Comparison of ENCODE assay signal across 12 cellular contexts in the genomic region with DNA sequence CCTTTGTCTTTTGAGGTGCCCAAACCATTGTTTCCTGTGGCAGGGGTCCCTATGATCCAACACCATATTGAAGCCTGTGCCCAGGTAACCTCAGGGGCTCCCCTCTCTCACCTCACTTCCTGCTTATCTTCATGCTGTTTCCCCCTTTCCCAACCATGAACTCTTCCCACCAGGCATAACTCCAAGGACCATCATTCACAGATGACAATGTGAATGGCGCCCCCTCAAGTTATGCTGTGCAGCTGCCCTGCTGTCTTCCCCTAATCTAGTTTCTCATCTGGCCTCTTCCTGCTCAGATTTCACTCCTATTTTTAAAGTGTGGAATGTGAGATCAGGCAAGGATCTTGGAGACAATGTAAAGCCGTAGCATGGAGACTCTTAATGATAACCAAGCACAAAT. TPM values are rescaled to one million over a fixed set of nuclear protein-coding genes. Genes with fewer than 3 reads are reported as not detected.
DNase-seq lines count a peak whose midpoint lies in the region; ATAC-seq and TF ChIP-seq lines count a peak whose summit lies in the region.
"Had no signal": no experiment of that assay in that cellular context is flagged by ENCODE, and none has a peak within 500 bp of the region (broad histone marks: within the 10 kb centered on the region; RNA-seq: fewer than 3 reads in every experiment).

No MANE protein-coding gene starts in this region.

- H3K27me3 Mint-ChIP-seq in activated T-cell treated with anti-CD3 and anti-CD28 coated beads, Interleukin-2, amount 50 U/mL, for 24 hours, result peaks cover 35% of the 10 kb centered on the region
- H3K27me3 Mint-ChIP-seq in central memory CD8-positive, alpha-beta T cell, result peaks cover 35% of the 10 kb centered on the region
- peaks cover 30% of the 10 kb centered on the region for H3K27me3 Mint-ChIP-seq in progenitor cell of endocrine pancreas

- no peak for TF ChIP-seq POLR2A in NB4 (IDR thresholded peaks at IDR 0.05; ENCODE audit: extremely low read depth, insufficient read length)

- no peak for ATAC-seq in central memory CD8-positive, alpha-beta T cell (replicated peaks; ENCODE audit: extremely low read depth, poor library complexity, severe bottlenecking)
- ATAC-seq in GM19467 (IDR thresholded peaks at IDR 0.05; ENCODE audit: unreplicated experiment), result no peak
- ATAC-seq in esophagus mucosa, result no peak

- no peaks in the 10 kb centered on the region for H3K9me3 Mint-ChIP-seq in activated T-cell treated with anti-CD3 and anti-CD28 coated beads, Interleukin-2, amount 50 U/mL, for 24 hours
- no peaks in the 10 kb centered on the region for H3K9me3 Mint-ChIP-seq in central memory CD8-positive, alpha-beta T cell
- H3K9me3 Mint-ChIP-seq in progenitor cell of endocrine pancreas (ENCODE audit: low read depth), result no peaks in the 10 kb centered on the region

- no peak overlapping the region for H3K27ac Mint-ChIP-seq in activated T-cell treated with anti-CD3 and anti-CD28 coated beads, Interleukin-2, amount 50 U/mL, for 24 hours
- H3K27ac Mint-ChIP-seq in central memory CD8-positive, alpha-beta T cell (ENCODE audit: low read depth), result no peak overlapping the region
- H3K27ac Mint-ChIP-seq in progenitor cell of endocrine pancreas, result no peak overlapping the region

- peaks cover 42% of the 10 kb centered on the region for H3K4me1 Mint-ChIP-seq in activated T-cell treated with anti-CD3 and anti-CD28 coated beads, Interleukin-2, amount 50 U/mL, for 24 hours (ENCODE audit: low read depth)
- peaks cover 45% of the 10 kb centered on the region for H3K4me1 Mint-ChIP-seq in central memory CD8-positive, alpha-beta T cell
- peaks cover 16% of the 10 kb centered on the region for H3K4me1 Mint-ChIP-seq in progenitor cell of endocrine pancreas (ENCODE audit: low read depth)

- peak overlapping the region; percentile 84 for H3K4me3 Mint-ChIP-seq in activated T-cell treated with anti-CD3 and anti-CD28 coated beads, Interleukin-2, amount 50 U/mL, for 24 hours
- H3K4me3 Mint-ChIP-seq in central memory CD8-positive, alpha-beta T cell, result peak overlapping the region; percentile 97
- peak overlapping the region; percentile 83 for H3K4me3 Mint-ChIP-seq in progenitor cell of endocrine pancreas (ENCODE audit: low read depth)

- no peak overlapping the region for H3K4me3 ChIP-seq in NB4 (ENCODE audit: low read depth, low read length)

- H3K36me3 Mint-ChIP-seq in activated T-cell treated with anti-CD3 and anti-CD28 coated beads, Interleukin-2, amount 50 U/mL, for 24 hours (ENCODE audit: low read depth), result peaks cover 50% of the 10 kb centered on the region
- peaks cover 19% of the 10 kb centered on the region for H3K36me3 Mint-ChIP-seq in central memory CD8-positive, alpha-beta T cell (ENCODE audit: insufficient read depth)
- H3K36me3 Mint-ChIP-seq in progenitor cell of endocrine pancreas (ENCODE audit: insufficient read depth), result peaks cover 1% of the 10 kb centered on the region

- no peak for DNase-seq in activated T-cell treated with anti-CD3 and anti-CD28 coated beads, Interleukin-2, amount 50 U/mL, for 24 hours
- DNase-seq in activated T-cell treated with anti-CD3 and anti-CD28 coated beads for 4 hours (no peak), NB4 (ENCODE audit: low read depth) (peak; percentile 28), progenitor cell of endocrine pancreas (ENCODE audit: low spot score, unreplicated experiment) (no peak), NCI-H1105 treated with DMSO at 0.1 percent for 48 hours (lab: John Stamatoyannopoulos, UW) (no peak)
- DNase-seq in central memory CD8-positive, alpha-beta T cell (ENCODE audit: low spot score in 2 of 2), result no peak
- DNase-seq: DMS79, hippocampal formation, NCI-H2029 had no signal

- TF ChIP-seq CTCF in NB4 (IDR thresholded peaks at IDR 0.05; ENCODE audit: low read depth, low read length), result peak; percentile 54
- peak; percentile 14 for TF ChIP-seq CTCF in progenitor cell of endocrine pancreas (IDR thresholded peaks at IDR 0.05; ENCODE audit: unreplicated experiment)

RNA-seq across cellular contexts. Expression of gene GMPPA, which starts 1.4 kb away (rescaled TPM):
- total RNA-seq in progenitor cell of endocrine pancreas, result 35.8 and 37.4 TPM in 2 replicates
- total RNA-seq in esophagus mucosa, result 19.9 TPM

RNA-seq across cellular contexts. Expression of gene ASIC4, which starts 14.1 kb away (rescaled TPM):
- total RNA-seq in progenitor cell of endocrine pancreas, result 3.4 and 5.1 TPM in 2 replicates
- total RNA-seq in esophagus mucosa, result not detected
- total RNA-seq: activated CD8-positive, alpha-beta memory T cell treated with anti-CD3 and anti-CD28 coated beads for 36 hours had no signal

RNA-seq across cellular contexts. Expression of gene CHPF, which starts 43.5 kb away (rescaled TPM):
- 49.1 and 51.1 TPM in 2 replicates for total RNA-seq in progenitor cell of endocrine pancreas
- 27.1 TPM for total RNA-seq in esophagus mucosa

RNA-seq across cellular contexts. Expression of gene TMEM198, which starts 43.7 kb away (rescaled TPM):
- 8.2 and 9.7 TPM in 2 replicates for total RNA-seq in progenitor cell of endocrine pancreas
- total RNA-seq in esophagus mucosa, result 1.2 TPM
